9 cellular contexts compared by ENCODE assay signal in the genomic region with DNA sequence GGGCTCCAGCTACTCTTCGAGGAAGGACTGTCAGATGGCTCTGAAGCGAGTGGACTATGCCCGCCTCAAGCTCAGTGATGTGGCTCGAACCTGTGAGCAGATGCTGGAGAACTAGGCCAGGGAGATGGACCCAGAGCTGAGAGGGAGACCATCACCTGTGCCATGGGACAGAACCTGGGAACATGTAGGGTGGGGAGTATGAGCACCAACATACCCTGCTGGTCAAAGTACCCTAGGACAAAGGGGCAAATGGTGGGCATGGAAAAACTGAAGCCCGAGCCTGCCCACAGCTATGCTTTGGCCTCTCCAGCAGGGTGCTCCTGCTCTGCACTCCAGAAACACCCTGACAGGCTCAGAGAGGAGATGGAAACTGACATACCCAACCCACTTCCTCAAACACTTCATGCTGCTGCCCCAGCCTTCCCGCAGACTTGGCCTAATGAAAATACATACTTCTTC. TPM values are rescaled to one million over a fixed set of nuclear protein-coding genes. Genes with fewer than 3 reads are reported as not detected.
DNase-seq lines count a peak whose midpoint lies in the region; ATAC-seq and TF ChIP-seq lines count a peak whose summit lies in the region.
"Had no signal": no experiment of that assay in that cellular context is flagged by ENCODE, and none has a peak within 500 bp of the region (broad histone marks: within the 10 kb centered on the region; RNA-seq: fewer than 3 reads in every experiment).

No MANE protein-coding gene starts in this region.

- ATAC-seq in HG02623 (IDR thresholded peaks at IDR 0.05; ENCODE audit: unreplicated experiment) (no peak), GM18502 (IDR thresholded peaks at IDR 0.05; ENCODE audit: poor library complexity, unreplicated experiment) (no peak)

- H3K27ac Mint-ChIP-seq in activated T-helper 2 cell treated with anti-CD3 and anti-CD28 coated beads, Interferon-gamma antibody, Interleukin-2, Interleukin-4, amounts not matched to agents 10 μg/mL and 5 μg/mL and 100 μg/mL, durations not matched to agents 14 hours and 24 hours and 36 hours: peak overlapping the region; percentile 60
- H3K27ac Mint-ChIP-seq in nephron: no peak overlapping the region

- no peaks in the 10 kb centered on the region for H3K9me3 Mint-ChIP-seq in activated T-helper 2 cell treated with anti-CD3 and anti-CD28 coated beads, Interferon-gamma antibody, Interleukin-2, Interleukin-4, amounts not matched to agents 10 μg/mL and 5 μg/mL and 100 μg/mL, durations not matched to agents 14 hours and 24 hours and 36 hours
- H3K9me3 Mint-ChIP-seq in nephron: no peaks in the 10 kb centered on the region

- H3K27me3 Mint-ChIP-seq in activated T-helper 2 cell treated with anti-CD3 and anti-CD28 coated beads, Interferon-gamma antibody, Interleukin-2, Interleukin-4, amounts not matched to agents 10 μg/mL and 5 μg/mL and 100 μg/mL, durations not matched to agents 14 hours and 24 hours and 36 hours (ENCODE audit: low read depth): peaks cover 6% of the 10 kb centered on the region
- peaks cover 35% of the 10 kb centered on the region for H3K27me3 Mint-ChIP-seq in nephron (ENCODE audit: low read depth)

- no peak overlapping the region for H3K4me3 Mint-ChIP-seq in activated T-helper 2 cell treated with anti-CD3 and anti-CD28 coated beads, Interferon-gamma antibody, Interleukin-2, Interleukin-4, amounts not matched to agents 10 μg/mL and 5 μg/mL and 100 μg/mL, durations not matched to agents 14 hours and 24 hours and 36 hours (ENCODE audit: low read depth)
- H3K4me3 Mint-ChIP-seq in nephron: peak overlapping the region in 2 of 3 experiments; percentile 35 to 66

- DNase-seq in KG1 (lab: John Stamatoyannopoulos, UW) (peak; percentile 4), HT-29 (ENCODE audit: low spot score) (no peak), NCI-H2227 (lab: John Stamatoyannopoulos, UW; ENCODE audit: unreplicated experiment) (no peak)
- DNase-seq in activated T-helper 2 cell treated with anti-CD3 and anti-CD28 coated beads, Interferon-gamma antibody, Interleukin-2, Interleukin-4, amounts not matched to agents 10 μg/mL and 5 μg/mL and 100 μg/mL, durations not matched to agents 14 hours and 24 hours and 36 hours (ENCODE audit: low spot score): no peak

- peaks cover 6% of the 10 kb centered on the region for H3K36me3 Mint-ChIP-seq in activated T-helper 2 cell treated with anti-CD3 and anti-CD28 coated beads, Interferon-gamma antibody, Interleukin-2, Interleukin-4, amounts not matched to agents 10 μg/mL and 5 μg/mL and 100 μg/mL, durations not matched to agents 14 hours and 24 hours and 36 hours (ENCODE audit: low read depth)
- H3K36me3 Mint-ChIP-seq in nephron (ENCODE audit: low read depth): no peaks in the 10 kb centered on the region

- peaks cover 33% of the 10 kb centered on the region for H3K4me1 Mint-ChIP-seq in activated T-helper 2 cell treated with anti-CD3 and anti-CD28 coated beads, Interferon-gamma antibody, Interleukin-2, Interleukin-4, amounts not matched to agents 10 μg/mL and 5 μg/mL and 100 μg/mL, durations not matched to agents 14 hours and 24 hours and 36 hours (ENCODE audit: low read depth)
- H3K4me1 Mint-ChIP-seq in nephron: peaks cover 6% of the 10 kb centered on the region

- peak; percentile 72 for TF ChIP-seq CTCF in GM12873 (IDR thresholded peaks at IDR 0.05; ENCODE audit: insufficient read depth, low read depth, low read length, missing control alignments)
- no peak for TF ChIP-seq CTCF in nephron (IDR thresholded peaks at IDR 0.05; ENCODE audit: unreplicated experiment in 3 of 3)

- intact Hi-C loops in activated T-helper 2 cell treated with anti-CD3 and anti-CD28 coated beads, Interferon-gamma antibody, Interleukin-2, Interleukin-4, amounts not matched to agents 10 μg/mL and 5 μg/mL and 100 μg/mL, durations not matched to agents 14 hours and 24 hours and 36 hours (cut with micrococcal nuclease): loop anchor here (5.0 kb wide), 1 partner anchor 154 kb away; no protein-coding TSS in a partner anchor

RNA-seq across cellular contexts. Expression of a gene that starts 1.9 kb away (rescaled TPM):
- 24.0 and 24.9 TPM in 2 replicates for total RNA-seq in activated T-helper 2 cell treated with anti-CD3 and anti-CD28 coated beads, Interferon-gamma antibody, Interleukin-2, Interleukin-4, amounts not matched to agents 10 μg/mL and 5 μg/mL and 100 μg/mL, durations not matched to agents 14 hours and 24 hours and 36 hours
- 27.8 and 35.0 TPM in 2 replicates for total RNA-seq in HT-29 (2014; rRNA removed; shearing (Covaris generic))

RNA-seq across cellular contexts. Expression of a gene that starts 6.5 kb away (rescaled TPM):
- total RNA-seq in activated T-helper 2 cell treated with anti-CD3 and anti-CD28 coated beads, Interferon-gamma antibody, Interleukin-2, Interleukin-4, amounts not matched to agents 10 μg/mL and 5 μg/mL and 100 μg/mL, durations not matched to agents 14 hours and 24 hours and 36 hours: 0.09 TPM in 1 of 2 replicates, not detected in the other
- total RNA-seq in HT-29 (2014; rRNA removed; shearing (Covaris generic)): 0.18 and 0.86 TPM in 2 replicates
- total RNA-seq: RPMI7951 had no signal

RNA-seq across cellular contexts. Expression of a gene that starts 6.6 kb away (rescaled TPM):
- 1.8 and 2.3 TPM in 2 replicates for total RNA-seq in activated T-helper 2 cell treated with anti-CD3 and anti-CD28 coated beads, Interferon-gamma antibody, Interleukin-2, Interleukin-4, amounts not matched to agents 10 μg/mL and 5 μg/mL and 100 μg/mL, durations not matched to agents 14 hours and 24 hours and 36 hours
- 11.5 and 12.7 TPM in 2 replicates for total RNA-seq in HT-29 (2014; rRNA removed; shearing (Covaris generic))

RNA-seq across cellular contexts. Expression of a gene that starts 22.7 kb away (rescaled TPM):
- total RNA-seq in activated T-helper 2 cell treated with anti-CD3 and anti-CD28 coated beads, Interferon-gamma antibody, Interleukin-2, Interleukin-4, amounts not matched to agents 10 μg/mL and 5 μg/mL and 100 μg/mL, durations not matched to agents 14 hours and 24 hours and 36 hours: 226 and 231 TPM in 2 replicates
- 30.4 and 32.3 TPM in 2 replicates for total RNA-seq in HT-29 (2014; rRNA removed; shearing (Covaris generic))

RNA-seq across cellular contexts. Expression of a gene that starts 29.2 kb away (rescaled TPM):
- total RNA-seq in activated T-helper 2 cell treated with anti-CD3 and anti-CD28 coated beads, Interferon-gamma antibody, Interleukin-2, Interleukin-4, amounts not matched to agents 10 μg/mL and 5 μg/mL and 100 μg/mL, durations not matched to agents 14 hours and 24 hours and 36 hours: 115 and 116 TPM in 2 replicates
- total RNA-seq in HT-29 (2014; rRNA removed; shearing (Covaris generic)): 23.7 and 29.3 TPM in 2 replicates
